ENCODE assay signal across 1 cellular context in the genomic region with DNA sequence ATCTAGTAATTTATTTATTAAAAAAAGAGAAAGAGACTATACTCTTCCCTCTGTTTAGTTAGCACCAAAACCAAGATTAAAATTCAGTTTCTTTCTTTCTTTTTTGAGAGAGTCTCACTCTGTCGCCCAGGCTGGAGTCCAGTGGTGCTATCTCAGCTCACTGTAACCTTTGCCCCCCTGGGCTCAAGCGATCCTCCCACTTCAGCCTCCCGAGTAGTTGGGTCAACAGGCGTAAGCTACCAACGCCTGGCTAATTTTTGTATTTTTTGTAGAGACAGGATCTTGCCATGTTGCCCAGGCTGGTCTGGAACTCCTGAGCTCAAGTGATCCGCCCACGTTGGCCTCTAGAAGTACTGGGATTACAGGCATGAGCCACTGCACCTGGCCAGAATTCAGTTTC.
TF ChIP-seq lines count a peak whose summit lies in the region.
"Not testable (repeated sequence)": the region's sequence is repeated elsewhere in the genome, so short reads cannot be mapped to it uniquely, and the experiment has no call there.

No MANE protein-coding gene starts in this region.

TF ChIP-seq in HepG2, 621 proteins besides CTCF, POLR2A, EP300 and RAD21 (continued from another document):
- TF ChIP-seq HNF4G (IDR thresholded peaks at IDR 0.05; ENCODE audit: borderline replicate concordance, low read depth, low read length) = peak; percentile 40; the same call in 1 of the 2 replicates
- not testable (repeated sequence) for TF ChIP-seq HNF4G (CRISPR knock-in tag; IDR thresholded peaks at IDR 0.05; ENCODE audit: borderline replicate concordance, low read depth)
